ENCODE assay signal across 8 cellular contexts in genomic region chr11:33835143-33835878, GRCh38. TPM values are rescaled to one million over a fixed set of nuclear protein-coding genes. Genes with fewer than 3 reads are reported as not detected.
DNase-seq lines count a peak whose midpoint lies in the region; ATAC-seq and TF ChIP-seq lines count a peak whose summit lies in the region.

No MANE protein-coding gene starts in this region.

- peak; percentile 82 for DNase-seq in AG10803 (ENCODE audit: low read depth)
- peak; percentile 14 for DNase-seq in HS-27A (ENCODE audit: low read depth)
- DNase-seq in SK-N-DZ (ENCODE audit: low spot score): peak; percentile 37
- peak; percentile 66 for DNase-seq in inferior parietal cortex (ENCODE audit: extremely low spot score)
- DNase-seq in mucosa of gallbladder (ENCODE audit: low spot score): no peak

- ATAC-seq in GM18858 (IDR thresholded peaks at IDR 0.05; ENCODE audit: unreplicated experiment): no peak
- no peak for ATAC-seq in HG02981 (IDR thresholded peaks at IDR 0.05; ENCODE audit: unreplicated experiment)
- ATAC-seq in HG02623 (IDR thresholded peaks at IDR 0.05; ENCODE audit: unreplicated experiment): no peak

- peak; percentile 54 for TF ChIP-seq CTCF in AG10803 (conservative IDR thresholded peaks at IDR 0.05; ENCODE audit: low read length)

- H3K4me3 ChIP-seq in AG10803 (ENCODE audit: low read length): no peak overlapping the region

RNA-seq across cellular contexts. Expression of gene LMO2, which starts 56.6 kb away (rescaled TPM):
- not detected in 2 replicates for polyA plus RNA-seq in SK-N-DZ (2014; cell fraction: cytosol; rRNA removed)
- polyA plus RNA-seq in SK-N-DZ (2014; cell fraction: nucleus; rRNA removed): not detected in 2 replicates
- total RNA-seq in mucosa of gallbladder: 26.8 TPM
